7 cellular contexts compared by ENCODE assay signal in genomic region chr3:120449701-120450216, GRCh38. TPM values are rescaled to one million over a fixed set of nuclear protein-coding genes. Genes with fewer than 3 reads are reported as not detected.
DNase-seq lines count a peak whose midpoint lies in the region; ATAC-seq and TF ChIP-seq lines count a peak whose summit lies in the region.

No MANE protein-coding gene starts in this region.

- H3K4me3 ChIP-seq in adrenal gland (peak overlapping the region; percentile 43 to 98 (median 82)), iPS-18a (ENCODE audit: low read length) (peak overlapping the region; percentile 87), stomach (peak overlapping the region; percentile 63 to 77 (median 68))

- TF ChIP-seq EP300 in stomach (IDR thresholded peaks at IDR 0.05), result no peak

- H3K27me3 ChIP-seq in adrenal gland (no peaks in the 10 kb centered on the region), iPS-18a (ENCODE audit: control insufficient read depth, insufficient read depth, low read length) (peaks cover 10% of the 10 kb centered on the region), stomach (peaks cover 0 to 28% (median 15%) of the 10 kb centered on the region in 3 donors)

- H3K9me3 ChIP-seq in adrenal gland (replicated peaks in 1 of 3) (no peaks in the 10 kb centered on the region), iPS-18a (ENCODE audit: control insufficient read depth, low read depth, low read length) (peaks cover 3% of the 10 kb centered on the region), stomach (no peaks in the 10 kb centered on the region)

- peak overlapping the region; percentile 73 for H3K9ac ChIP-seq in iPS-18a (ENCODE audit: low read length)

- intact Hi-C loops in adrenal gland (cut with DNase I) (loop anchor here in 1 of 2 donors (5.0 kb wide), 1 partner anchor 103 kb away; no protein-coding TSS in a partner anchor), stomach (cut with DNase I; ENCODE audit: low total_unique reads) (no loop called here)

- H3K36me3 ChIP-seq in adrenal gland (replicated peaks in 1 of 2) (peaks cover 0 to 5% of the 10 kb centered on the region in 2 donors), iPS-18a (ENCODE audit: control insufficient read depth, low read depth, low read length) (no peaks in the 10 kb centered on the region), stomach (no peaks in the 10 kb centered on the region)

- TF ChIP-seq CTCF in adrenal gland (IDR thresholded peaks at IDR 0.05) (no peak), stomach (IDR thresholded peaks at IDR 0.05) (no peak)

- 4 to 8% (median 6%) methylated on average over 10 of the region's 10 CpGs for WGBS in adrenal gland, 4 donors
- 5 to 10% (median 8%) methylated on average over 10 of the region's 10 CpGs for WGBS in stomach, 5 donors

- H3K4me1 ChIP-seq in adrenal gland (replicated peaks in 1 of 2) (peaks cover 24 to 49% of the 10 kb centered on the region in 2 donors), iPS-18a (ENCODE audit: control insufficient read depth, low read depth, low read length) (peaks cover 25% of the 10 kb centered on the region), stomach (peaks cover 4 to 60% (median 45%) of the 10 kb centered on the region in 4 donors)

- ATAC-seq in HG03565 (IDR thresholded peaks at IDR 0.05; ENCODE audit: unreplicated experiment), result no peak
- no peak for ATAC-seq in HG02938 (IDR thresholded peaks at IDR 0.05; ENCODE audit: unreplicated experiment)

- H3K27ac ChIP-seq in adrenal gland, result peak overlapping the region; percentile 67 to 91 (median 86)
- H3K27ac ChIP-seq in iPS-18a (ENCODE audit: low read length), result no peak overlapping the region
- peak overlapping the region in 4 of 5 donors; percentile 89 to 95 (median 92) for H3K27ac ChIP-seq in stomach

- peak; percentile 40 for DNase-seq in HuH-7 (ENCODE audit: low spot score)
- no peak for DNase-seq in adrenal gland
- DNase-seq in stomach, result no peak
- DNase-seq in stimulated activated CD4-positive, alpha-beta T cell treated with anti-CD3 and anti-CD28 coated beads, Interleukin-4, amount 100 ng/mL, for 1 hour, result no peak

- TF ChIP-seq POLR2A in adrenal gland (IDR thresholded peaks at IDR 0.05), result peak in 1 of 2 donors; percentile 20
- TF ChIP-seq POLR2A in stomach (IDR thresholded peaks at IDR 0.05), result no peak

RNA-seq across cellular contexts. Expression of gene FSTL1, which starts 1.0 kb away (rescaled TPM):
- total RNA-seq in adrenal gland, result 100 to 1,000 TPM; 295 to 625 (median 369) TPM
- polyA plus RNA-seq in adrenal gland, result 100 to 1,000 TPM in 1 of 3 donors, 10 to 100 TPM in 2; 45.6 to 176 (median 64.2) TPM
- 100 to 1,000 TPM in 4 of 5 donors, 10 to 100 TPM in 1; 89.2 to 946 (median 117) TPM for total RNA-seq in stomach
- polyA plus RNA-seq in stomach, result 10 to 100 TPM; 14.2 to 20.4 (median 15.8) TPM
